Comparison of ENCODE assay signal across 32 cellular contexts in genomic region chr16:15873737-15874136, GRCh38. TPM values are rescaled to one million over a fixed set of nuclear protein-coding genes. Genes with fewer than 3 reads are reported as not detected.
"Had no signal": no experiment of that assay in that cellular context is flagged by ENCODE, and none has a peak within 500 bp of the region (broad histone marks: within the 10 kb centered on the region; RNA-seq: fewer than 3 reads in every experiment).

No MANE protein-coding gene starts in this region.

- H3K9me3 Mint-ChIP-seq: activated CD8-positive, alpha-beta T cell treated with anti-CD3 and anti-CD28 coated beads for 36 hours; activated T-cell treated with anti-CD3 and anti-CD28 coated beads, Interleukin-2, amount 50 U/mL, for 72 hours; immature natural killer cell; naive thymus-derived CD8-positive, alpha-beta T cell; stimulated activated naive CD8-positive, alpha-beta T cell treated with anti-CD3 and anti-CD28 coated beads, Interleukin-15, Interleukin-2, amounts not matched to agents 100 ng/mL and 50 ng/mL, for 24 hours; WTC11 had no signal

- H3K4me3 Mint-ChIP-seq: activated CD8-positive, alpha-beta T cell treated with anti-CD3 and anti-CD28 coated beads for 36 hours; activated naive CD8-positive, alpha-beta T cell; activated T-cell treated with anti-CD3 and anti-CD28 coated beads, Interleukin-2, amount 50 U/mL, for 72 hours; immature natural killer cell; naive thymus-derived CD8-positive, alpha-beta T cell; stimulated activated naive CD8-positive, alpha-beta T cell treated with anti-CD3 and anti-CD28 coated beads, Interleukin-15, Interleukin-2, amounts not matched to agents 100 ng/mL and 50 ng/mL, for 24 hours; T-helper 17 cell; WTC11 had no signal

- DNase-seq: activated CD4-positive, alpha-beta T cell treated with anti-CD3 and anti-CD28 coated beads for 1 hour; activated CD4-positive, alpha-beta T cell treated with anti-CD3 and anti-CD28 coated beads, Interleukin-2, amount 50 U/mL, for 1 hour; activated CD8-positive, alpha-beta T cell treated with anti-CD3 and anti-CD28 coated beads for 36 hours; activated effector memory CD4-positive, alpha-beta T cell treated with Interleukin-2 at 50 U/mL for 16 hours; activated naive CD4-positive, alpha-beta T cell treated with Interleukin-2 at 50 U/mL for 16 hours; activated T-cell treated with anti-CD3 and anti-CD28 coated beads for 4 hours; activated T-cell treated with anti-CD3 and anti-CD28 coated beads, Interleukin-2, amount 50 U/mL, for 72 hours; anterior cingulate cortex; effector memory CD4-positive, alpha-beta T cell; heart left ventricle; hypothalamus; immature natural killer cell; kidney; left colon; naive thymus-derived CD8-positive, alpha-beta T cell; posterior cingulate gyrus; right lobe of liver; stimulated activated CD4-positive, alpha-beta T cell treated with anti-CD3 and anti-CD28 coated beads, Interleukin-12 subunit alpha, Interleukin-12 subunit beta, amount 100 ng/mL, for 4 hours; stimulated activated CD4-positive, alpha-beta T cell treated with anti-CD3 and anti-CD28 coated beads, Interleukin-4, amount 100 ng/mL, for 1 hour; SW 1271; T-helper 17 cell; T1000; thyroid gland; upper lobe of right lung had no signal

- H3K27ac ChIP-seq: right lobe of liver, upper lobe of right lung had no signal

- ATAC-seq: activated CD8-positive, alpha-beta T cell treated with anti-CD3 and anti-CD28 coated beads for 36 hours; activated T-cell treated with anti-CD3 and anti-CD28 coated beads, Interleukin-2, amount 50 U/mL, for 72 hours; heart left ventricle; left colon; naive thymus-derived CD8-positive, alpha-beta T cell; T-helper 17 cell; upper lobe of right lung; WTC11 had no signal

- H3K4me3 ChIP-seq: heart left ventricle, right lobe of liver, skin epidermis, thyroid gland, upper lobe of right lung had no signal

- FAIRE-seq: bronchial epithelial cell, colon, kidney had no signal

- H3K9me3 ChIP-seq: heart left ventricle, right lobe of liver, thyroid gland, upper lobe of right lung had no signal

- H3K27ac Mint-ChIP-seq: activated CD8-positive, alpha-beta T cell treated with anti-CD3 and anti-CD28 coated beads for 36 hours; activated naive CD8-positive, alpha-beta T cell; activated T-cell treated with anti-CD3 and anti-CD28 coated beads, Interleukin-2, amount 50 U/mL, for 72 hours; immature natural killer cell; T-helper 17 cell; WTC11 had no signal

- H3K27me3 ChIP-seq: heart left ventricle, right lobe of liver, thyroid gland, upper lobe of right lung had no signal

- H3K27me3 Mint-ChIP-seq: activated CD8-positive, alpha-beta T cell treated with anti-CD3 and anti-CD28 coated beads for 36 hours; activated naive CD8-positive, alpha-beta T cell; naive thymus-derived CD8-positive, alpha-beta T cell; stimulated activated naive CD8-positive, alpha-beta T cell treated with anti-CD3 and anti-CD28 coated beads, Interleukin-15, Interleukin-2, amounts not matched to agents 100 ng/mL and 50 ng/mL, for 24 hours; T-helper 17 cell had no signal

- H3K4me1 ChIP-seq: thyroid gland had no signal

- H3K4me1 Mint-ChIP-seq: WTC11 had no signal

RNA-seq across cellular contexts. Expression of gene MYH11, which starts 16.9 kb away (rescaled TPM):
- total RNA-seq: activated CD8-positive, alpha-beta T cell treated with anti-CD3 and anti-CD28 coated beads for 36 hours; activated T-cell treated with anti-CD3 and anti-CD28 coated beads, Interleukin-2, amount 50 U/mL, for 72 hours; dermis microvascular lymphatic vessel endothelial cell; epithelial cell of proximal tubule; naive thymus-derived CD8-positive, alpha-beta T cell had no signal
